Comparison of ENCODE assay signal across 1 cellular context in the genomic region with DNA sequence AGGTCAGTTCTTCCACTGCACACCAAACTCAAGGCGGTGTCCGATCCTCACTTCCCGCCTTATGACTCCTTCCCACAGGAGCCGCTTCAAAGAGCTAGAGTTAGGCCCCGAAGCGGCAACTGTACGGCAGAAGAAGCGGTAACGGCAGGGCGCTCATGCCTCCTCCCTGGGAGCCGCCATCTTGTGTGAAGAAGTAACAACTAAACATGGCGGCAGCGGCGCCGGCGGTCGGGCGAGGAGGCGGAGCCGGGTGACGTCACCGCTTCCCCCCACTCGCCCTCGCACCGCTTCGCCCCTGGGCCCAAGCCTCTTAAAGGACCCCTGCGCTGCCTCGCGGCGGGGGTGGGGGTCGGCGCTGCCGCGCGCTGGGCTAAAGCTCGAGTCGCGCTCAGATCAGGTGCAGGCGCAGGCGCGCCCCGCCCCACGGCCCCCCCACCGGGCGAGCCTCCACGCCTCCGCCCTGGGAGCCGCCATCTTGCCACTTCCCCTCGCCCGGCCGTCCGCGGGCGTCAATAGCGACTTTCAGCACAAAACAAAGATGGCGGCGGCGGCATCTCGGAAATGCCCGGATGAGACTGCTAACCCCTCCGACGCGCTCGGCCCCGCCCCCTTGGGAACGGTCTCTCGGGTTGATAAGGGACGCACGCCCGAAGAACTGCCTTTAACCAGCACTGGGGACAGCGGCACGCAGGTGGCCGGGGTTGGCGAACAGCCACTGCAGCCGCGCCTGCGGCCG.
TF ChIP-seq lines count a peak whose summit lies in the region.

A gene (minus strand): TSS at position 187 of the 736 bp plus-strand sequence. CDS start 978 bp downstream, outside the sequence.

TF ChIP-seq in K562, 482 proteins besides CTCF, POLR2A, EP300 and RAD21 (continued from another document and continues in another):
- no peak for TF ChIP-seq FOXJ3 (CRISPR knock-in tag; IDR thresholded peaks at IDR 0.05)
- TF ChIP-seq, protein P1, sequence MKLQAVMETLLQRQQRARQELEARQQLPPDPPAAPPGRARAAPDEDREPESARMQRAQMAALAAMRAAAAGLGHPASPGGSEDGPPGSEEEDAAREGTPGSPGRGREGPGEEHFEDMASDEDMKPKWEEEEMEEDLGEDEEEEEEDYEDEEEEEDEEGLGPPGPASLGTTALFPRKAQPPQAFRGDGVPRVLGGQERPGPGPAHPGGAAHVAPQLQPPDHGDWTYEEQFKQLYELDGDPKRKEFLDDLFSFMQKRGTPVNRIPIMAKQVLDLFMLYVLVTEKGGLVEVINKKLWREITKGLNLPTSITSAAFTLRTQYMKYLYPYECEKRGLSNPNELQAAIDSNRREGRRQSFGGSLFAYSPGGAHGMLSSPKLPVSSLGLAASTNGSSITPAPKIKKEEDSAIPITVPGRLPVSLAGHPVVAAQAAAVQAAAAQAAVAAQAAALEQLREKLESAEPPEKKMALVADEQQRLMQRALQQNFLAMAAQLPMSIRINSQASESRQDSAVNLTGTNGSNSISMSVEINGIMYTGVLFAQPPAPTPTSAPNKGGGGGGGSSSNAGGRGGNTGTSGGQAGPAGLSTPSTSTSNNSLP (IDR thresholded peaks at IDR 0.05; ENCODE audit: borderline replicate concordance, low read depth, low read length), result no peak
- no peak for TF ChIP-seq TAF15 (IDR thresholded peaks at IDR 0.05; ENCODE audit: low read depth, low read length)
- TF ChIP-seq CXXC5 (CRISPR knock-in tag; IDR thresholded peaks at IDR 0.05), result peak; percentile 90
- TF ChIP-seq ZNF551 (CRISPR knock-in tag; IDR thresholded peaks at IDR 0.05), result no peak
- TF ChIP-seq MTA1 (IDR thresholded peaks at IDR 0.05; ENCODE audit: borderline replicate concordance), result no peak
- no peak for TF ChIP-seq HNRNPUL1 (IDR thresholded peaks at IDR 0.05; ENCODE audit: low read length)
- no peak for TF ChIP-seq TFAM (CRISPR knock-in tag; conservative IDR thresholded peaks at IDR 0.05)
- peak; percentile 42; the same call in 1 of the 2 replicates for TF ChIP-seq NFIC (IDR thresholded peaks at IDR 0.05)
- TF ChIP-seq PCBP1 (IDR thresholded peaks at IDR 0.05; ENCODE audit: low read depth, low read length, poor library complexity, severe bottlenecking), result no peak
- TF ChIP-seq, protein P2, sequence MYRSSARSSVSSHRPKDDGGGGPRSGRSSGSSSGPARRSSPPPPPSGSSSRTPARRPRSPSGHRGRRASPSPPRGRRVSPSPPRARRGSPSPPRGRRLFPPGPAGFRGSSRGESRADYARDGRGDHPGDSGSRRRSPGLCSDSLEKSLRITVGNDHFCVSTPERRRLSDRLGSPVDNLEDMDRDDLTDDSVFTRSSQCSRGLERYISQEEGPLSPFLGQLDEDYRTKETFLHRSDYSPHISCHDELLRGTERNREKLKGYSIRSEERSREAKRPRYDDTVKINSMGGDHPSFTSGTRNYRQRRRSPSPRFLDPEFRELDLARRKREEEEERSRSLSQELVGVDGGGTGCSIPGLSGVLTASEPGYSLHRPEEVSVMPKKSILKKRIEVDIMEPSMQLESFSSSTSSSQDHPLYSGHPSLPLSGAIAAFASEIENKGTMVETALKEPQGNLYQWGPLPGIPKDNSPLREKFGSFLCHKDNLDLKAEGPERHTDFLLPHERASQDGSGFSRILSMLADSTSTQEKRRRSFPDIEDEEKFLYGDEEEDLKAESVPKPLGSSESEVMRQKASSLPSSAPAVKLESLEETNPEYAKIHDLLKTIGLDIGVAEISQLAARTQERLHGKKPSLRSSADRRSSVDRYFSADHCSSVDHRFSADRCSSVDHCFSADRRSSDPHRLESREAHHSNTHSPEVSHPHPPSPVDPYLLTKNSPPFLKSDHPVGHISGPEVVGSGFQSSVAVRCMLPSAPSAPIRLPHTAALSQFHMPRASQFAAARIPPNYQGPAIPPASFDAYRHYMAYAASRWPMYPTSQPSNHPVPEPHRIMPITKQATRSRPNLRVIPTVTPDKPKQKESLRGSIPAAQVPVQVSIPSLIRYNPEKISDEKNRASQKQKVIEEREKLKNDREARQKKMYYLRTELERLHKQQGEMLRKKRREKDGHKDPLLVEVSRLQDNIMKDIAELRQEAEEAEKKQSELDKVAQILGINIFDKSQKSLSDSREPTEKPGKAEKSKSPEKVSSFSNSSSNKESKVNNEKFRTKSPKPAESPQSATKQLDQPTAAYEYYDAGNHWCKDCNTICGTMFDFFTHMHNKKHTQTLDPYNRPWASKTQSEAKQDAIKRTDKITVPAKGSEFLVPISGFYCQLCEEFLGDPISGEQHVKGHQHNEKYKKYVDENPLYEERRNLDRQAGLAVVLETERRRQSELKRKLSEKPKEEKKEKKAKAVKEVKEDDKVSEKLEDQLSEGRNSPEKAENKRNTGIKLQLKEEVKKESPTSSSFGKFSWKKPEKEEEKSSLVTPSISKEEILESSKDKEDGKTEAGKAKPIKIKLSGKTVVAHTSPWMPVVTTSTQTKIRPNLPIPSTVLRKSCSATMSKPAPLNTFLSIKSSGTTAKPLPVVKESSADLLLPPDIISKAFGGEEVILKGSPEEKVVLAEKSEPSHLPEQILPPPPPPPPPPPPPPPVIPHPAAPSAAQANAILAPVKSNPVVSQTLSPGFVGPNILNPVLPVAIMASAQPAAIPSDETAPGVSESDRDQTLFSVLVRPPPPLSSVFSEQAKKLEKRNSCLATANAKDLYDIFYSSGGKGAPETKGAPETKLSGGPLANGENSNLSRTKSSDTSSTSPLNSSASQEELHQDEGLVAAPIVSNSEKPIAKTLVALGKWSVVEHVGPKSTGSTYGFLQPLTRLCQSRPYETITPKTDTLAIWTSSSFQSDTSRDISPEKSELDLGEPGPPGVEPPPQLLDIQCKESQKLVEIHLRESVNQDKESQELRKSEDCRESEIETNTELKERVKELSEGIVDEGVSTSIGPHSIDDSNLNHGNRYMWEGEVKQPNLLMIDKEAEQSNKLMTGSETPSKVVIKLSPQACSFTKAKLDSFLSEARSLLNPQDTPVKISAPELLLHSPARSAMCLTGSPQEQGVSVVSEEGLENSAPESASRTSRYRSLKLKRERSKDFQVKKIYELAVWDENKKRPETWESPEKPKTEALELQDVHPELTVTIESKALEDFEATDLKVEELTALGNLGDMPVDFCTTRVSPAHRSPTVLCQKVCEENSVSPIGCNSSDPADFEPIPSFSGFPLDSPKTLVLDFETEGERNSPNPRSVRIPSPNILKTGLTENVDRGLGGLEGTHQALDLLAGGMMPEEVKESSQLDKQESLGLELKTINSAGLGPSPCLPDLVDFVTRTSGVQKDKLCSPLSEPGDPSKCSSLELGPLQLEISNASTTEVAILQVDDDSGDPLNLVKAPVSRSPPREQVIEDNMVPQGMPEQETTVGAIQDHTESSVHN (IDR thresholded peaks at IDR 0.05; ENCODE audit: borderline replicate concordance in 1 of 2, low read depth in 1 of 2), result no peak
- TF ChIP-seq MTA2 (IDR thresholded peaks at IDR 0.05; ENCODE audit: low read depth), result no peak
- TF ChIP-seq, protein P3, sequence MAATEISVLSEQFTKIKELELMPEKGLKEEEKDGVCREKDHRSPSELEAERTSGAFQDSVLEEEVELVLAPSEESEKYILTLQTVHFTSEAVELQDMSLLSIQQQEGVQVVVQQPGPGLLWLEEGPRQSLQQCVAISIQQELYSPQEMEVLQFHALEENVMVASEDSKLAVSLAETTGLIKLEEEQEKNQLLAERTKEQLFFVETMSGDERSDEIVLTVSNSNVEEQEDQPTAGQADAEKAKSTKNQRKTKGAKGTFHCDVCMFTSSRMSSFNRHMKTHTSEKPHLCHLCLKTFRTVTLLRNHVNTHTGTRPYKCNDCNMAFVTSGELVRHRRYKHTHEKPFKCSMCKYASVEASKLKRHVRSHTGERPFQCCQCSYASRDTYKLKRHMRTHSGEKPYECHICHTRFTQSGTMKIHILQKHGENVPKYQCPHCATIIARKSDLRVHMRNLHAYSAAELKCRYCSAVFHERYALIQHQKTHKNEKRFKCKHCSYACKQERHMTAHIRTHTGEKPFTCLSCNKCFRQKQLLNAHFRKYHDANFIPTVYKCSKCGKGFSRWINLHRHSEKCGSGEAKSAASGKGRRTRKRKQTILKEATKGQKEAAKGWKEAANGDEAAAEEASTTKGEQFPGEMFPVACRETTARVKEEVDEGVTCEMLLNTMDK (IDR thresholded peaks at IDR 0.05; ENCODE audit: borderline replicate concordance, insufficient read depth, low read depth, low read length, poor library complexity, severe bottlenecking), result no peak
- peak; percentile 58; the same call in 1 of the 2 replicates for TF ChIP-seq HSF4 (CRISPR knock-in tag; IDR thresholded peaks at IDR 0.05; ENCODE audit: borderline replicate concordance)
- peak; percentile 82 for TF ChIP-seq CREB1 (IDR thresholded peaks at IDR 0.05)
- TF ChIP-seq CREB1 (CRISPR knock-in tag; IDR thresholded peaks at IDR 0.05), result peak; percentile 90
- no peak for TF ChIP-seq PYGO2 (tag; IDR thresholded peaks at IDR 0.05)
- TF ChIP-seq HDAC3 (IDR thresholded peaks at IDR 0.05; ENCODE audit: borderline replicate concordance, partially characterized antibody), result no peak
- peak; percentile 85 for TF ChIP-seq JUN (IDR thresholded peaks at IDR 0.05; ENCODE audit: borderline replicate concordance, low read depth, low read length)
- TF ChIP-seq JUN (CRISPR knock-in tag; IDR thresholded peaks at IDR 0.05; ENCODE audit: borderline replicate concordance), result peak; percentile 11; the same call in 1 of the 2 replicates
- peak; percentile 33 for TF ChIP-seq POLR2AphosphoS5 (IDR thresholded peaks at IDR 0.05; ENCODE audit: control insufficient read depth, insufficient read depth, low read depth, low read length)
- TF ChIP-seq GTF2A2 (tag; IDR thresholded peaks at IDR 0.05), result peak; percentile 50; the same call in 1 of the 2 replicates
- peak; percentile 29; the same call in 1 of the 2 replicates for TF ChIP-seq ELF4 (CRISPR knock-in tag; IDR thresholded peaks at IDR 0.05)
- TF ChIP-seq DACH1 (IDR thresholded peaks at IDR 0.05; ENCODE audit: partially characterized antibody), result no peak
- TF ChIP-seq, protein P4, sequence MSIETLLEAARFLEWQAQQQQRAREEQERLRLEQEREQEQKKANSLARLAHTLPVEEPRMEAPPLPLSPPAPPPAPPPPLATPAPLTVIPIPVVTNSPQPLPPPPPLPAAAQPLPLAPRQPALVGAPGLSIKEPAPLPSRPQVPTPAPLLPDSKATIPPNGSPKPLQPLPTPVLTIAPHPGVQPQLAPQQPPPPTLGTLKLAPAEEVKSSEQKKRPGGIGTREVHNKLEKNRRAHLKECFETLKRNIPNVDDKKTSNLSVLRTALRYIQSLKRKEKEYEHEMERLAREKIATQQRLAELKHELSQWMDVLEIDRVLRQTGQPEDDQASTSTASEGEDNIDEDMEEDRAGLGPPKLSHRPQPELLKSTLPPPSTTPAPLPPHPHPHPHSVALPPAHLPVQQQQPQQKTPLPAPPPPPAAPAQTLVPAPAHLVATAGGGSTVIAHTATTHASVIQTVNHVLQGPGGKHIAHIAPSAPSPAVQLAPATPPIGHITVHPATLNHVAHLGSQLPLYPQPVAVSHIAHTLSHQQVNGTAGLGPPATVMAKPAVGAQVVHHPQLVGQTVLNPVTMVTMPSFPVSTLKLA (conservative IDR thresholded peaks at IDR 0.05), result peak; percentile 47 to 78
- no peak for TF ChIP-seq ZNF79 (CRISPR knock-in tag; IDR thresholded peaks at IDR 0.05; ENCODE audit: low read depth)
- TF ChIP-seq ZNF584 (CRISPR knock-in tag; IDR thresholded peaks at IDR 0.05; ENCODE audit: low read depth), result peak; percentile 61; the same call in 1 of the 2 replicates
- peak; percentile 53 for TF ChIP-seq PHF8 (IDR thresholded peaks at IDR 0.05; ENCODE audit: borderline replicate concordance, low read length)
- TF ChIP-seq, protein P5, sequence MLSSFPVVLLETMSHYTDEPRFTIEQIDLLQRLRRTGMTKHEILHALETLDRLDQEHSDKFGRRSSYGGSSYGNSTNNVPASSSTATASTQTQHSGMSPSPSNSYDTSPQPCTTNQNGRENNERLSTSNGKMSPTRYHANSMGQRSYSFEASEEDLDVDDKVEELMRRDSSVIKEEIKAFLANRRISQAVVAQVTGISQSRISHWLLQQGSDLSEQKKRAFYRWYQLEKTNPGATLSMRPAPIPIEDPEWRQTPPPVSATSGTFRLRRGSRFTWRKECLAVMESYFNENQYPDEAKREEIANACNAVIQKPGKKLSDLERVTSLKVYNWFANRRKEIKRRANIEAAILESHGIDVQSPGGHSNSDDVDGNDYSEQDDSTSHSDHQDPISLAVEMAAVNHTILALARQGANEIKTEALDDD (IDR thresholded peaks at IDR 0.05), result no peak
- TF ChIP-seq SMAD3 (CRISPR knock-in tag; conservative IDR thresholded peaks at IDR 0.05), result no peak
- TF ChIP-seq, protein P6, sequence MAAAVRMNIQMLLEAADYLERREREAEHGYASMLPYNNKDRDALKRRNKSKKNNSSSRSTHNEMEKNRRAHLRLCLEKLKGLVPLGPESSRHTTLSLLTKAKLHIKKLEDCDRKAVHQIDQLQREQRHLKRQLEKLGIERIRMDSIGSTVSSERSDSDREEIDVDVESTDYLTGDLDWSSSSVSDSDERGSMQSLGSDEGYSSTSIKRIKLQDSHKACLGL (CRISPR knock-in tag; IDR thresholded peaks at IDR 0.05; ENCODE audit: borderline replicate concordance, poor library complexity, severe bottlenecking), result peak; percentile 96
- no peak for TF ChIP-seq ZNF311 (CRISPR knock-in tag; IDR thresholded peaks at IDR 0.05)
- 0 out of 2 replicates have a peak, but pooled peaks have one; percentile 73 for TF ChIP-seq ZNF175 (CRISPR knock-in tag; IDR thresholded peaks at IDR 0.05; ENCODE audit: low read depth)
- peak; percentile 81 to 86 for TF ChIP-seq MAZ (CRISPR knock-in tag; conservative IDR thresholded peaks at IDR 0.05 in 1 of 2, IDR thresholded peaks at IDR 0.05 in 1 of 2)
- no peak for TF ChIP-seq RHOXF2B (CRISPR knock-in tag; conservative IDR thresholded peaks at IDR 0.05)
- no peak for TF ChIP-seq KLF6 (CRISPR knock-in tag; IDR thresholded peaks at IDR 0.05; ENCODE audit: borderline replicate concordance)
- TF ChIP-seq KHSRP (IDR thresholded peaks at IDR 0.05), result peak; percentile 40; the same call in 1 of the 2 replicates
- TF ChIP-seq STAT5B (CRISPR knock-in tag; IDR thresholded peaks at IDR 0.05), result no peak
- peak; percentile 83 for TF ChIP-seq TAF9B (IDR thresholded peaks at IDR 0.05; ENCODE audit: partially characterized antibody)
- TF ChIP-seq EZH2 (IDR thresholded peaks at IDR 0.05; ENCODE audit: borderline replicate concordance, low read depth, low read length), result no peak
- TF ChIP-seq SMAD4 (CRISPR knock-in tag; conservative IDR thresholded peaks at IDR 0.05), result 0 out of 2 replicates have a peak, but pooled peaks have one; percentile 67
- no peak for TF ChIP-seq ZFPM2 (CRISPR knock-in tag; IDR thresholded peaks at IDR 0.05)
- TF ChIP-seq CBX2 (IDR thresholded peaks at IDR 0.05; ENCODE audit: insufficient read depth, low read length, poor library complexity, severe bottlenecking), result no peak
- no peak for TF ChIP-seq MEIS2 (IDR thresholded peaks at IDR 0.05; ENCODE audit: partially characterized antibody)
- peak; percentile 60; the same call in 1 of the 2 replicates for TF ChIP-seq MEF2D (tag; conservative IDR thresholded peaks at IDR 0.05; ENCODE audit: low read depth)
- TF ChIP-seq CEBPB (tag; IDR thresholded peaks at IDR 0.05), result no peak
- no peak for TF ChIP-seq NEUROD1 (IDR thresholded peaks at IDR 0.05; ENCODE audit: borderline replicate concordance, low read depth, low read length, partially characterized antibody)
- no peak for TF ChIP-seq NFATC3 (IDR thresholded peaks at IDR 0.05)
